Comparison of ENCODE assay signal across 20 cellular contexts in genomic region chr5:34501840-34502239, GRCh38.
"Had no signal": no experiment of that assay in that cellular context is flagged by ENCODE, and none has a peak within 500 bp of the region (broad histone marks: within the 10 kb centered on the region; RNA-seq: fewer than 3 reads in every experiment).

No MANE protein-coding gene starts in this region.

- ATAC-seq: activated CD4-positive, alpha-beta T cell treated with anti-CD3 and anti-CD28 coated beads for 36 hours; activated naive CD8-positive, alpha-beta T cell treated with anti-CD3 and anti-CD28 coated beads, Interleukin-2, amount 50 U/mL, for 24 hours; foreskin keratinocyte; WTC11 had no signal

- H3K4me1 ChIP-seq: colonic mucosa, foreskin keratinocyte had no signal

- H3K27me3 ChIP-seq: colonic mucosa had no signal

- H3K9me3 ChIP-seq: colonic mucosa had no signal

- H3K4me3 ChIP-seq: colonic mucosa, lung had no signal

- H3K27ac ChIP-seq: colonic mucosa, epithelial cell of prostate, foreskin keratinocyte had no signal

- H3K36me3 ChIP-seq: colonic mucosa had no signal

- DNase-seq: activated CD4-positive, alpha-beta memory T cell treated with anti-CD3 and anti-CD28 coated beads for 36 hours; activated CD4-positive, alpha-beta T cell treated with anti-CD3 and anti-CD28 coated beads for 36 hours; activated naive CD4-positive, alpha-beta T cell treated with anti-CD3 and anti-CD28 coated beads for 36 hours; activated naive CD8-positive, alpha-beta T cell treated with anti-CD3 and anti-CD28 coated beads, Interleukin-2, amount 50 U/mL, for 24 hours; aorta; colonic mucosa; endodermal cell; foreskin keratinocyte; glutamatergic neuron; hippocampal formation; nephron progenitor cell; nucleus accumbens; stimulated activated CD4-positive, alpha-beta T cell treated with anti-CD3 and anti-CD28 coated beads, Interleukin-12 subunit alpha, Interleukin-12 subunit beta, amount 100 ng/mL, for 4 hours; stimulated activated CD4-positive, alpha-beta T cell treated with anti-CD3 and anti-CD28 coated beads, Interleukin-1b, Interleukin-23, amount 100 ng/mL, for 48 hours; stimulated activated CD8-positive, alpha-beta memory T cell treated with anti-CD3 and anti-CD28 coated beads, Interleukin-4, amount 100 ng/mL, for 48 hours; stimulated activated naive CD4-positive, alpha-beta T cell treated with Interleukin-2 at 50 U/mL for 16 hours; substantia nigra had no signal
